In genomic region chr5:177601577-177602457, GRCh38 we compare ENCODE assay signal across 11 cellular contexts. TPM values are rescaled to one million over a fixed set of nuclear protein-coding genes. Genes with fewer than 3 reads are reported as not detected.
DNase-seq lines count a peak whose midpoint lies in the region; ATAC-seq and TF ChIP-seq lines count a peak whose summit lies in the region.
"Had no signal": no experiment of that assay in that cellular context is flagged by ENCODE, and none has a peak within 500 bp of the region (broad histone marks: within the 10 kb centered on the region; RNA-seq: fewer than 3 reads in every experiment).

No MANE protein-coding gene starts in this region.

- no peak for TF ChIP-seq POLR2A in stomach (IDR thresholded peaks at IDR 0.05)

- TF ChIP-seq EP300 in stomach (IDR thresholded peaks at IDR 0.05): no peak

- 73 to 81% (median 75%) methylated on average over 12 to 13 of the region's 13 CpGs for WGBS in stomach, 5 donors

- peaks cover 7% of the 10 kb centered on the region for H3K36me3 Mint-ChIP-seq in activated T-cell treated with anti-CD3 and anti-CD28 coated beads, Interleukin-2, amount 50 U/mL, for 4 hours (ENCODE audit: insufficient read depth)
- H3K36me3 Mint-ChIP-seq in T-helper 17 cell (ENCODE audit: low read depth): peaks cover 6% of the 10 kb centered on the region

- no peak for TF ChIP-seq CTCF in fibroblast of the aortic adventitia (IDR thresholded peaks at IDR 0.05; ENCODE audit: insufficient read depth, low read length)
- no peak for TF ChIP-seq CTCF in stomach (IDR thresholded peaks at IDR 0.05)

- peaks cover 33% of the 10 kb centered on the region for H3K4me1 Mint-ChIP-seq in activated T-cell treated with anti-CD3 and anti-CD28 coated beads, Interleukin-2, amount 50 U/mL, for 4 hours (ENCODE audit: low read depth)
- H3K4me1 Mint-ChIP-seq in T-helper 17 cell: peaks cover 40% of the 10 kb centered on the region

- no peaks in the 10 kb centered on the region for H3K9me3 ChIP-seq in T-helper 17 cell (ENCODE audit: control insufficient read depth, low read length, poor library complexity, severe bottlenecking)
- H3K9me3 ChIP-seq in stomach: no peaks in the 10 kb centered on the region
- H3K9me3 ChIP-seq: neutrophil had no signal

- peak overlapping the region; percentile 94 for H3K27ac Mint-ChIP-seq in T-helper 17 cell

- H3K27ac ChIP-seq in stomach: peak overlapping the region in 2 of 5 donors; percentile 8 to 33

- ATAC-seq in activated T-cell treated with anti-CD3 and anti-CD28 coated beads, Interleukin-2, amount 50 U/mL, for 4 hours: no peak
- ATAC-seq in T-helper 17 cell (no peak), GM19035 (IDR thresholded peaks at IDR 0.05; ENCODE audit: unreplicated experiment) (no peak), HG02938 (IDR thresholded peaks at IDR 0.05; ENCODE audit: unreplicated experiment) (no peak), GM18502 (IDR thresholded peaks at IDR 0.05; ENCODE audit: poor library complexity, unreplicated experiment) (no peak)

- H3K4me3 Mint-ChIP-seq in activated T-cell treated with anti-CD3 and anti-CD28 coated beads, Interleukin-2, amount 50 U/mL, for 4 hours: peak overlapping the region; percentile 89
- peak overlapping the region; percentile 41 for H3K4me3 Mint-ChIP-seq in T-helper 17 cell

- intact Hi-C loops in stomach (cut with DNase I; ENCODE audit: low total_unique reads): no loop called here

- DNase-seq in activated T-cell treated with anti-CD3 and anti-CD28 coated beads, Interleukin-2, amount 50 U/mL, for 4 hours: no peak
- DNase-seq in activated T-cell treated with anti-CD3 and anti-CD28 coated beads, Interleukin-2, amount 50 U/mL, for 1 hour: no peak
- DNase-seq in T-helper 17 cell (no peak), fibroblast of the aortic adventitia (ENCODE audit: low read depth) (peak; percentile 47), stomach (peak; percentile 58)
- DNase-seq: COR-L47, foreskin melanocyte had no signal

- H3K27me3 ChIP-seq in stomach: no peaks in the 10 kb centered on the region

- peaks cover 12 to 67% (median 52%) of the 10 kb centered on the region in 4 donors for H3K4me1 ChIP-seq in stomach

- no peaks in the 10 kb centered on the region for H3K9me3 Mint-ChIP-seq in activated T-cell treated with anti-CD3 and anti-CD28 coated beads, Interleukin-2, amount 50 U/mL, for 4 hours

- H3K36me3 ChIP-seq in stomach: peaks cover 0 to 14% (median 9%) of the 10 kb centered on the region in 4 donors
- H3K36me3 ChIP-seq: neutrophil had no signal

- H3K4me3 ChIP-seq in fibroblast of the aortic adventitia (ENCODE audit: low read depth, low read length): no peak overlapping the region
- H3K4me3 ChIP-seq in stomach: no peak overlapping the region

- no peaks in the 10 kb centered on the region for H3K27me3 Mint-ChIP-seq in activated T-cell treated with anti-CD3 and anti-CD28 coated beads, Interleukin-2, amount 50 U/mL, for 4 hours (ENCODE audit: low read depth)
- no peaks in the 10 kb centered on the region for H3K27me3 Mint-ChIP-seq in T-helper 17 cell

RNA-seq across cellular contexts. Expression of gene B4GALT7, which starts 1.9 kb away (rescaled TPM):
- total RNA-seq in activated T-cell treated with anti-CD3 and anti-CD28 coated beads, Interleukin-2, amount 50 U/mL, for 4 hours: 10 to 100 TPM; 35.5 to 40.5 (median 37.0) TPM
- 10 to 100 TPM; 24.7 to 27.3 TPM for total RNA-seq in T-helper 17 cell
- total RNA-seq in fibroblast of the aortic adventitia (ENCODE audit: low replicate concordance): 16.8 and 21.5 TPM in 2 replicates
- total RNA-seq in stomach: 10 to 100 TPM in 3 of 5 donors, 1 to 10 TPM in 2; 3.5 to 29.0 (median 11.6) TPM
- 10 to 100 TPM; 14.2 to 23.3 (median 22.6) TPM for polyA plus RNA-seq in stomach

RNA-seq across cellular contexts. Expression of gene TMED9, which starts 9.8 kb away (rescaled TPM):
- 100 to 1,000 TPM; 178 to 208 (median 199) TPM for total RNA-seq in activated T-cell treated with anti-CD3 and anti-CD28 coated beads, Interleukin-2, amount 50 U/mL, for 4 hours
- total RNA-seq in T-helper 17 cell (10 to 100 TPM; 63.3 to 69.6 TPM), fibroblast of the aortic adventitia (ENCODE audit: low replicate concordance) (40.9 and 90.7 TPM in 2 replicates), stomach (100 to 1,000 TPM in 1 of 5 donors, 10 to 100 TPM in 3, 1 to 10 TPM in 1; 9.3 to 107 (median 85.3) TPM)
- polyA plus RNA-seq in stomach: 100 to 1,000 TPM in 1 of 3 donors, 10 to 100 TPM in 2; 39.9 to 115 (median 99.8) TPM

RNA-seq across cellular contexts. Expression of gene FAM193B, which starts 47.5 kb away (rescaled TPM):
- total RNA-seq in activated T-cell treated with anti-CD3 and anti-CD28 coated beads, Interleukin-2, amount 50 U/mL, for 4 hours: 10 to 100 TPM; 54.7 to 63.7 (median 62.1) TPM
- 100 to 1,000 TPM; 143 to 167 TPM for total RNA-seq in T-helper 17 cell
- total RNA-seq in fibroblast of the aortic adventitia (ENCODE audit: low replicate concordance): 13.7 and 20.2 TPM in 2 replicates
- 100 to 1,000 TPM in 3 of 5 donors, 10 to 100 TPM in 2; 40.4 to 316 (median 143) TPM for total RNA-seq in stomach
- polyA plus RNA-seq in stomach: 100 to 1,000 TPM; 106 to 140 (median 136) TPM

Comparison
In these comparisons a context has a peak if more than half of its experiments do, and no peak if none do; other contexts are left out.
1. DNase-seq: peak in fibroblast of the aortic adventitia (single experiment) and stomach (single experiment); none in activated T-cell treated with anti-CD3 and anti-CD28 coated beads, Interleukin-2, amount 50 U/mL, for 4 hours (single experiment), activated T-cell treated with anti-CD3 and anti-CD28 coated beads, Interleukin-2, amount 50 U/mL, for 1 hour (single experiment) and T-helper 17 cell (0 of 3).